23 cellular contexts compared by ENCODE assay signal in genomic region chrX:130672214-130672613, GRCh38.
DNase-seq lines count a peak whose midpoint lies in the region; ATAC-seq and TF ChIP-seq lines count a peak whose summit lies in the region.
"Had no signal": no experiment of that assay in that cellular context is flagged by ENCODE, and none has a peak within 500 bp of the region (broad histone marks: within the 10 kb centered on the region; RNA-seq: fewer than 3 reads in every experiment).

No MANE protein-coding gene starts in this region.

- DNase-seq in chondrocyte (ENCODE audit: low spot score) (peak; percentile 77), thoracic aorta (ENCODE audit: low spot score) (no peak), aorta (no peak), medulla oblongata (ENCODE audit: extremely low spot score) (no peak)
- DNase-seq: 8988T; ACHN; BE2C; C1 segment of cervical spinal cord; CD4-positive, alpha-beta memory T cell; CD4-positive, CD25-positive, alpha-beta regulatory T cell; CD8-positive, alpha-beta memory T cell; COR-L47; DMS 273 treated with DMSO at 0.1 percent for 48 hours; DMS153; DMS79; DND-41; EL; GDM1 had no signal

- no peak overlapping the region for H3K4me3 ChIP-seq in thoracic aorta
- no peak overlapping the region for H3K4me3 ChIP-seq in aorta (ENCODE audit: low read length in 2 of 2)
- H3K4me3 ChIP-seq: BLaER1, GM12878 had no signal

- H3K9me3 ChIP-seq in thoracic aorta: no peaks in the 10 kb centered on the region
- peaks cover 4% of the 10 kb centered on the region for H3K9me3 ChIP-seq in aorta (ENCODE audit: control insufficient read depth, low read length)
- H3K9me3 ChIP-seq: BE2C had no signal

- TF ChIP-seq CTCF in chondrocyte (IDR thresholded peaks at IDR 0.05) (no peak), thoracic aorta (IDR thresholded peaks at IDR 0.05) (no peak)

- H3K4me1 ChIP-seq in thoracic aorta (ENCODE audit: control insufficient read depth in 1 of 2, low read depth in 2 of 2): peaks cover 8 to 18% of the 10 kb centered on the region in 2 donors
- peaks cover 0 to 2% of the 10 kb centered on the region in 2 donors for H3K4me1 ChIP-seq in aorta (ENCODE audit: control insufficient read depth in 1 of 2, insufficient read depth in 2 of 2, low read length in 2 of 2)
- H3K4me1 ChIP-seq: BE2C, BLaER1 had no signal

- intact Hi-C loops in aorta (cut with DNase I): loop anchor here (10.0 kb wide), 2 partner anchors 203 to 223 kb away; no protein-coding TSS in a partner anchor

- H3K27me3 ChIP-seq in thoracic aorta (replicated peaks; ENCODE audit: insufficient read depth) (no peaks in the 10 kb centered on the region), aorta (ENCODE audit: control insufficient read depth in 1 of 2, insufficient read depth in 2 of 2, low read length in 1 of 2) (no peaks in the 10 kb centered on the region)
- H3K27me3 ChIP-seq: BE2C had no signal

- H3K9me3 Mint-ChIP-seq in chondrocyte (ENCODE audit: low read depth): peaks cover 24% of the 10 kb centered on the region

- peak overlapping the region; percentile 45 for H3K27ac Mint-ChIP-seq in chondrocyte (ENCODE audit: unreplicated experiment)
- H3K27ac Mint-ChIP-seq: CD14-positive monocyte; CD4-positive, alpha-beta memory T cell; CD4-positive, CD25-positive, alpha-beta regulatory T cell; CD8-positive, alpha-beta memory T cell had no signal

- H3K27ac ChIP-seq in thoracic aorta: peak overlapping the region; percentile 78 to 94
- peak overlapping the region; percentile 31 to 55 for H3K27ac ChIP-seq in aorta (ENCODE audit: low read depth in 1 of 2, low read length in 2 of 2)
- H3K27ac ChIP-seq: BLaER1 had no signal

- 19 to 63% methylated on average over 6 of the region's 6 CpGs for WGBS in aorta, 2 donors

- peaks cover 30% of the 10 kb centered on the region for H3K4me1 Mint-ChIP-seq in chondrocyte (ENCODE audit: low read depth)
- H3K4me1 Mint-ChIP-seq: CD14-positive monocyte; CD4-positive, alpha-beta memory T cell; CD8-positive, alpha-beta memory T cell had no signal

- H3K36me3 Mint-ChIP-seq in chondrocyte (ENCODE audit: low read depth): peaks cover 29% of the 10 kb centered on the region

- no peaks in the 10 kb centered on the region for H3K27me3 Mint-ChIP-seq in chondrocyte (ENCODE audit: low read depth)
- H3K27me3 Mint-ChIP-seq: CD4-positive, alpha-beta memory T cell; CD4-positive, CD25-positive, alpha-beta regulatory T cell had no signal

- H3K36me3 ChIP-seq in thoracic aorta (no peaks in the 10 kb centered on the region), aorta (ENCODE audit: control insufficient read depth in 1 of 2, insufficient read depth in 2 of 2, low read length in 1 of 2) (no peaks in the 10 kb centered on the region)
- H3K36me3 ChIP-seq: BE2C, BLaER1 had no signal

- no peak overlapping the region for H3K4me3 Mint-ChIP-seq in chondrocyte (ENCODE audit: unreplicated experiment)
- H3K4me3 Mint-ChIP-seq: CD14-positive monocyte; CD4-positive, alpha-beta memory T cell; CD4-positive, CD25-positive, alpha-beta regulatory T cell had no signal

- ATAC-seq in thoracic aorta (ENCODE audit: insufficient number of reproducible peaks, low FRiP score, low read depth) (no peak), aorta (ENCODE audit: low FRiP score) (no peak), SK-N-SH treated with all-trans-retinoic acid at 6 μM for 48 hours (no peak), HG02623 (IDR thresholded peaks at IDR 0.05; ENCODE audit: unreplicated experiment) (no peak)
- ATAC-seq: GM12878 had no signal

TF ChIP-seq in SK-N-SH treated with all-trans-retinoic acid at 6 μM for 48 hours, 23 proteins besides CTCF, POLR2A, EP300 and RAD21:
- TF ChIP-seq CSRNP3 (CRISPR knock-in tag; IDR thresholded peaks at IDR 0.05): no peak
- no peak for TF ChIP-seq ARNTL (CRISPR knock-in tag; IDR thresholded peaks at IDR 0.05; ENCODE audit: borderline replicate concordance, low read depth)
- no peak for TF ChIP-seq TCF4 (CRISPR knock-in tag; IDR thresholded peaks at IDR 0.05; ENCODE audit: borderline replicate concordance)
- TF ChIP-seq ZNF70 (CRISPR knock-in tag; IDR thresholded peaks at IDR 0.05): no peak
- no peak for TF ChIP-seq ZC3H10 (CRISPR knock-in tag; IDR thresholded peaks at IDR 0.05)
- TF ChIP-seq OSR1 (CRISPR knock-in tag; IDR thresholded peaks at IDR 0.05): no peak
- TF ChIP-seq POU6F1 (CRISPR knock-in tag; IDR thresholded peaks at IDR 0.05; ENCODE audit: borderline replicate concordance, low read depth): no peak
- TF ChIP-seq ISL1 (CRISPR knock-in tag; IDR thresholded peaks at IDR 0.05): no peak
- TF ChIP-seq CSDC2 (CRISPR knock-in tag; IDR thresholded peaks at IDR 0.05): no peak
- TF ChIP-seq ZNF565 (CRISPR knock-in tag; conservative IDR thresholded peaks at IDR 0.05; ENCODE audit: low read depth): no peak
- no peak for TF ChIP-seq ZFP3 (CRISPR knock-in tag; IDR thresholded peaks at IDR 0.05)
- TF ChIP-seq GLIS3 (CRISPR knock-in tag; IDR thresholded peaks at IDR 0.05): no peak
